ENCODE assay signal across 34 cellular contexts in the genomic region with DNA sequence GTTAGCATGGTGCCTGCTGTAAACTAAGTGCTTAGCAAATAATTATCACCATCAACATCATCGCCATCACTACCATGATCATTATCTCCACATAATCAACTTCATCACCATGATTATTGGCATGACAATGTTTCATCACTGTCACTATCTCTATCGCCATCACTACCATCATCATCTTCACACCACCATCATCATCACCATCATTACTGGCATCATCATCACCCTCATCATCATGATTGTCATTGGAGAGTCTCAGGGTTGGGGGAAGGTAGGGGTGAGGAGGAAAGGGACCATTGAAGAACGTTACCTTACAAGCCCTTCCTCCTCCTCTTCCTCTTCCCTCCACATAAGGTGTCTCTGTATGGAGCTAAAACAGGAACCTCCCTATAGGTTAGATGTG. TPM values are rescaled to one million over a fixed set of nuclear protein-coding genes. Genes with fewer than 3 reads are reported as not detected.
"Had no signal": no experiment of that assay in that cellular context is flagged by ENCODE, and none has a peak within 500 bp of the region (broad histone marks: within the 10 kb centered on the region; RNA-seq: fewer than 3 reads in every experiment).

No MANE protein-coding gene starts in this region.

- H3K36me3 ChIP-seq: neutrophil, pancreas, prostate gland, spleen, suprapubic skin, tibial artery, transverse colon, upper lobe of left lung, uterus had no signal

- H3K4me1 ChIP-seq: pancreas, prostate gland, spleen, suprapubic skin, testis, tibial artery, transverse colon, upper lobe of left lung, uterus had no signal

- H3K27me3 ChIP-seq: testis, upper lobe of left lung, uterus had no signal

- H3K4me3 ChIP-seq: pancreas, prostate gland, skin epidermis, smooth muscle cell, spleen, suprapubic skin, testis, tibial artery, transverse colon, upper lobe of left lung, uterus had no signal

- H3K9me3 ChIP-seq: neutrophil, pancreas, prostate gland, spleen, suprapubic skin, testis, tibial artery, transverse colon, upper lobe of left lung, uterus had no signal

- H3K4me2 ChIP-seq: smooth muscle cell had no signal

- H3K27ac ChIP-seq: neutrophil, pancreas, prostate gland, skin epidermis, spleen, suprapubic skin, testis, tibial artery, transverse colon, upper lobe of left lung, uterus had no signal

- DNase-seq: naive B cell; naive thymus-derived CD8-positive, alpha-beta T cell; nephron progenitor cell; nucleus accumbens; pancreas; right cardiac atrium; spleen; stimulated activated CD4-positive, alpha-beta T cell treated with anti-CD3 and anti-CD28 coated beads, Interleukin-12 subunit alpha, Interleukin-12 subunit beta, amount 100 ng/mL, for 4 hours; stimulated activated CD4-positive, alpha-beta T cell treated with anti-CD3 and anti-CD28 coated beads, Interleukin-1b, Interleukin-23, amount 100 ng/mL, for 48 hours; stimulated activated CD4-positive, alpha-beta T cell treated with anti-CD3 and anti-CD28 coated beads, Interleukin-4, amount 100 ng/mL, for 1 hour; stimulated activated CD4-positive, alpha-beta T cell treated with anti-CD3 and anti-CD28 coated beads, Interleukin-4, amount 100 ng/mL, for 4 hours; stimulated activated CD8-positive, alpha-beta memory T cell treated with anti-CD3 and anti-CD28 coated beads, Interleukin-4, amount 100 ng/mL, for 48 hours; stimulated activated naive CD4-positive, alpha-beta T cell; stimulated activated naive CD8-positive, alpha-beta T cell treated with anti-CD3 and anti-CD28 coated beads, Interleukin-15, amount 100 ng/mL, for 72 hours; stimulated activated naive CD8-positive, alpha-beta T cell treated with anti-CD3 and anti-CD28 coated beads, Interleukin-15, Interleukin-2, amounts not matched to agents 100 U/mL and 50 U/mL, for 24 hours; substantia nigra; testis; tibial artery; transverse colon; upper lobe of left lung; uterus had no signal

- FAIRE-seq: pancreas had no signal

RNA-seq across cellular contexts. Expression of a gene that starts 54.9 kb away (rescaled TPM):
- total RNA-seq: naive thymus-derived CD8-positive, alpha-beta T cell; natural killer cell treated with Interleukin-12 subunit alpha and Interleukin-12 subunit beta and Interleukin-15 and Interleukin-18, amount 100 ng/mL, for 72 hours; neural crest cell; omental fat pad; osteocyte; pancreas; posterior vena cava; pulmonary artery endothelial cell; right cardiac atrium; sciatic nerve; smooth muscle cell; spleen; suprapubic skin; transverse colon; upper lobe of left lung; ureter; uterus had no signal
- polyA plus RNA-seq: naive thymus-derived CD8-positive, alpha-beta T cell; pancreas; right cardiac atrium; smooth muscle cell; spleen had no signal
